In genomic region chr6:42166444-42167141, GRCh38 we compare ENCODE assay signal across 9 cellular contexts. TPM values are rescaled to one million over a fixed set of nuclear protein-coding genes. Genes with fewer than 3 reads are reported as not detected.
DNase-seq lines count a peak whose midpoint lies in the region; ATAC-seq and TF ChIP-seq lines count a peak whose summit lies in the region.
"Had no signal": no experiment of that assay in that cellular context is flagged by ENCODE, and none has a peak within 500 bp of the region (broad histone marks: within the 10 kb centered on the region; RNA-seq: fewer than 3 reads in every experiment).

No MANE protein-coding gene starts in this region.

- H3K27me3 ChIP-seq in effector memory CD4-positive, alpha-beta T cell (replicated peaks; ENCODE audit: control insufficient read depth, insufficient read depth, low read length, poor library complexity, severe bottlenecking): no peaks in the 10 kb centered on the region

- peaks cover 0 to 12% (median 4%) of the 10 kb centered on the region in 3 donors for H3K27me3 Mint-ChIP-seq in CD14-positive monocyte (ENCODE audit: low read depth in 3 of 3)
- H3K27me3 Mint-ChIP-seq in activated CD4-positive, alpha-beta memory T cell treated with anti-CD3 and anti-CD28 coated beads for 36 hours: no peaks in the 10 kb centered on the region
- H3K27me3 Mint-ChIP-seq in memory B cell: peaks cover 6% of the 10 kb centered on the region

- no peak overlapping the region for H3K4me3 ChIP-seq in effector memory CD4-positive, alpha-beta T cell (ENCODE audit: insufficient read depth, low read depth, low read length, poor library complexity, severe bottlenecking)

- CTCF ChIA-PET in activated CD4-positive, alpha-beta memory T cell treated with anti-CD3 and anti-CD28 coated beads for 36 hours (lab: Charles Lee): interaction anchor here (0.6 to 4.1 kb wide), 10 partner anchors 38 to 799 kb away, joined by 3 to 23 read pairs (median 4); no protein-coding TSS in a partner anchor

- H3K27ac ChIP-seq in effector memory CD4-positive, alpha-beta T cell (ENCODE audit: insufficient read depth, low read length, poor library complexity, severe bottlenecking): no peak overlapping the region

- peaks cover 3% of the 10 kb centered on the region for H3K4me1 Mint-ChIP-seq in CD14-positive monocyte
- no peaks in the 10 kb centered on the region for H3K4me1 Mint-ChIP-seq in activated CD4-positive, alpha-beta memory T cell treated with anti-CD3 and anti-CD28 coated beads for 36 hours (ENCODE audit: low read depth)
- H3K4me1 Mint-ChIP-seq in memory B cell: peaks cover 5% of the 10 kb centered on the region

- H3K27ac Mint-ChIP-seq in CD14-positive monocyte (no peak overlapping the region), memory B cell (no peak overlapping the region)
- H3K27ac Mint-ChIP-seq in activated CD4-positive, alpha-beta memory T cell treated with anti-CD3 and anti-CD28 coated beads for 36 hours: no peak overlapping the region

- H3K9me3 ChIP-seq in effector memory CD4-positive, alpha-beta T cell (ENCODE audit: control insufficient read depth, low read length): no peaks in the 10 kb centered on the region

- peak; percentile 95 for TF ChIP-seq CTCF in CD14-positive monocyte (IDR thresholded peaks at IDR 0.05)

- no peaks in the 10 kb centered on the region for H3K36me3 ChIP-seq in effector memory CD4-positive, alpha-beta T cell (ENCODE audit: control insufficient read depth, insufficient read depth, low read length)

- H3K9me3 Mint-ChIP-seq in CD14-positive monocyte: peaks cover 0 to 2% (median 0%) of the 10 kb centered on the region in 7 donors
- H3K9me3 Mint-ChIP-seq in activated CD4-positive, alpha-beta memory T cell treated with anti-CD3 and anti-CD28 coated beads for 36 hours: no peaks in the 10 kb centered on the region
- H3K9me3 Mint-ChIP-seq in memory B cell: no peaks in the 10 kb centered on the region
- H3K9me3 Mint-ChIP-seq: IgD-negative memory B cell had no signal

- ATAC-seq in HG02763 (IDR thresholded peaks at IDR 0.05; ENCODE audit: unreplicated experiment) (peak; percentile 47), memory B cell (ENCODE audit: low read depth) (peak; percentile 80)

- H3K4me1 ChIP-seq in effector memory CD4-positive, alpha-beta T cell (ENCODE audit: control insufficient read depth, insufficient read depth, low read length, poor library complexity, severe bottlenecking): no peaks in the 10 kb centered on the region

- no peaks in the 10 kb centered on the region for H3K36me3 Mint-ChIP-seq in CD14-positive monocyte
- no peaks in the 10 kb centered on the region for H3K36me3 Mint-ChIP-seq in activated CD4-positive, alpha-beta memory T cell treated with anti-CD3 and anti-CD28 coated beads for 36 hours
- H3K36me3 Mint-ChIP-seq in memory B cell: no peaks in the 10 kb centered on the region
- H3K36me3 Mint-ChIP-seq: IgD-negative memory B cell had no signal

- intact Hi-C loops in CD14-positive monocyte (cut with micrococcal nuclease): loop anchor here (1.0 to 2.0 kb wide), 2 partner anchors 91 to 92 kb away; no protein-coding TSS in a partner anchor
- intact Hi-C loops in activated CD4-positive, alpha-beta memory T cell treated with anti-CD3 and anti-CD28 coated beads for 36 hours (cut with micrococcal nuclease): loop anchor here (1.0 to 2.0 kb wide), 4 partner anchors 48 to 386 kb away; partner anchors contain the start of gene PRICKLE4

- POLR2A ChIA-PET in activated CD4-positive, alpha-beta memory T cell treated with anti-CD3 and anti-CD28 coated beads for 36 hours (lab: Charles Lee): no interaction called here

- DNase-seq in CD14-positive monocyte (ENCODE audit: low spot score) (peak; percentile 60), NCI-H748 treated with DMSO at 0.1 percent for 48 hours (lab: John Stamatoyannopoulos, UW) (peak; percentile 83), memory B cell (ENCODE audit: low spot score in 2 of 2) (peak; percentile 74 to 83), amniotic stem cell (lab: John Stamatoyannopoulos, UW) (no peak)
- peak; percentile 87 for DNase-seq in activated CD4-positive, alpha-beta memory T cell treated with anti-CD3 and anti-CD28 coated beads for 36 hours
- DNase-seq in effector memory CD4-positive, alpha-beta T cell: peak; percentile 44 to 67 (median 47)
- DNase-seq in stimulated activated CD8-positive, alpha-beta memory T cell treated with anti-CD3 and anti-CD28 coated beads, Interleukin-15, amount 100 ng/mL, for 48 hours (ENCODE audit: low read depth in 2 of 2): peak; percentile 44 to 56

- H3K4me3 Mint-ChIP-seq in CD14-positive monocyte (no peak overlapping the region), memory B cell (no peak overlapping the region)
- H3K4me3 Mint-ChIP-seq in activated CD4-positive, alpha-beta memory T cell treated with anti-CD3 and anti-CD28 coated beads for 36 hours: no peak overlapping the region
- H3K4me3 Mint-ChIP-seq: IgD-negative memory B cell had no signal

RNA-seq across cellular contexts. Expression of gene GUCA1A, which starts 6.6 kb away (rescaled TPM):
- polyA plus RNA-seq in CD14-positive monocyte: not detected
- total RNA-seq in activated CD4-positive, alpha-beta memory T cell treated with anti-CD3 and anti-CD28 coated beads for 36 hours: not detected
- polyA plus RNA-seq: IgD-negative memory B cell had no signal

RNA-seq across cellular contexts. Expression of gene C6orf132, which starts 24.2 kb away (rescaled TPM):
- polyA plus RNA-seq in CD14-positive monocyte: not detected
- total RNA-seq in activated CD4-positive, alpha-beta memory T cell treated with anti-CD3 and anti-CD28 coated beads for 36 hours: under 1 TPM; 0.22 to 0.29 TPM
- polyA plus RNA-seq: IgD-negative memory B cell had no signal

RNA-seq across cellular contexts. Expression of gene GUCA1B, which starts 28.2 kb away (rescaled TPM):
- polyA plus RNA-seq in CD14-positive monocyte: under 1 TPM in 1 of 2 donors, not detected in 1; 0.20 TPM
- 1 to 10 TPM; 1.9 to 2.3 TPM for total RNA-seq in activated CD4-positive, alpha-beta memory T cell treated with anti-CD3 and anti-CD28 coated beads for 36 hours

RNA-seq across cellular contexts. Expression of gene MRPS10, which starts 51.1 kb away (rescaled TPM):
- 10 to 100 TPM; 31.4 to 33.0 TPM for polyA plus RNA-seq in CD14-positive monocyte
- 10 to 100 TPM; 38.6 to 40.3 TPM for total RNA-seq in activated CD4-positive, alpha-beta memory T cell treated with anti-CD3 and anti-CD28 coated beads for 36 hours
